ENCODE assay signal across 8 cellular contexts in genomic region chrX:128518508-128518907, GRCh38.
DNase-seq lines count a peak whose midpoint lies in the region; ATAC-seq and TF ChIP-seq lines count a peak whose summit lies in the region.

No MANE protein-coding gene starts in this region.

- H3K27ac Mint-ChIP-seq in effector memory CD8-positive, alpha-beta T cell = no peak overlapping the region

- POLR2A ChIA-PET in RWPE1 (lab: Yijun Ruan, JAX; ENCODE audit: low non-redundant PET) = no interaction called here

- H3K36me3 Mint-ChIP-seq in effector memory CD8-positive, alpha-beta T cell (ENCODE audit: insufficient read depth) = peaks cover 3% of the 10 kb centered on the region

- DNase-seq in GM12864 (ENCODE audit: low read depth) (no peak), RWPE1 (ENCODE audit: low spot score) (peak; percentile 0), islet precursor cell (peak; percentile 32), GM13976 (ENCODE audit: low spot score) (no peak), Right ventricle myocardium inferior (ENCODE audit: missing footprints) (no peak)
- no peak for DNase-seq in effector memory CD8-positive, alpha-beta T cell

- ATAC-seq in HG03025 (IDR thresholded peaks at IDR 0.05; ENCODE audit: low FRiP score, unreplicated experiment) (peak; percentile 66), GM19397 (IDR thresholded peaks at IDR 0.05; ENCODE audit: unreplicated experiment) (no peak), Right ventricle myocardium inferior (no peak)
- no peak for ATAC-seq in effector memory CD8-positive, alpha-beta T cell (replicated peaks)

- H3K4me3 Mint-ChIP-seq in effector memory CD8-positive, alpha-beta T cell = no peak overlapping the region

- H3K27ac ChIP-seq in RWPE1 = no peak overlapping the region

- intact Hi-C loops in Right ventricle myocardium inferior (cut with DNase I) = no loop called here

- no peaks in the 10 kb centered on the region for H3K27me3 Mint-ChIP-seq in effector memory CD8-positive, alpha-beta T cell

- H3K4me3 ChIP-seq in GM12864 (ENCODE audit: low read depth, low read length) = no peak overlapping the region

- no peaks in the 10 kb centered on the region for H3K4me1 Mint-ChIP-seq in effector memory CD8-positive, alpha-beta T cell (ENCODE audit: low read depth in 2 of 2)

- in situ Hi-C loops in GM13976 (cut with MboI; ENCODE audit: low sequenced_read_pairs, unreplicated experiment) = no loop called here

- CTCF ChIA-PET in RWPE1 (lab: Yijun Ruan, JAX) = interaction anchor here (0.6 to 1.2 kb wide), 3 partner anchors 266 to 1131 kb away, joined by 3 read pairs; no protein-coding TSS in a partner anchor

- peaks cover 0 to 7% of the 10 kb centered on the region in 2 donors for H3K9me3 Mint-ChIP-seq in effector memory CD8-positive, alpha-beta T cell

- TF ChIP-seq CTCF in GM12864 (IDR thresholded peaks at IDR 0.05; ENCODE audit: low read depth, low read length, missing control alignments) = peak; percentile 15
- TF ChIP-seq CTCF in RWPE1 (conservative IDR thresholded peaks at IDR 0.05; ENCODE audit: low read depth) = no peak; the same call in 1 of the 2 replicates
- TF ChIP-seq CTCF in GM13976 (IDR thresholded peaks at IDR 0.05; ENCODE audit: borderline replicate concordance, control extremely low read depth, extremely low read depth, insufficient read depth, missing control alignments) = no peak

Comparison
In these comparisons a context has a peak if more than half of its experiments do, and no peak if none do; other contexts are left out.
1. DNase-seq: peak in RWPE1 (single experiment) and islet precursor cell (single experiment); none in GM12864 (single experiment), GM13976 (single experiment), Right ventricle myocardium inferior (single experiment) and effector memory CD8-positive, alpha-beta T cell (0 of 3).